7 cellular contexts compared by ENCODE assay signal in the genomic region with DNA sequence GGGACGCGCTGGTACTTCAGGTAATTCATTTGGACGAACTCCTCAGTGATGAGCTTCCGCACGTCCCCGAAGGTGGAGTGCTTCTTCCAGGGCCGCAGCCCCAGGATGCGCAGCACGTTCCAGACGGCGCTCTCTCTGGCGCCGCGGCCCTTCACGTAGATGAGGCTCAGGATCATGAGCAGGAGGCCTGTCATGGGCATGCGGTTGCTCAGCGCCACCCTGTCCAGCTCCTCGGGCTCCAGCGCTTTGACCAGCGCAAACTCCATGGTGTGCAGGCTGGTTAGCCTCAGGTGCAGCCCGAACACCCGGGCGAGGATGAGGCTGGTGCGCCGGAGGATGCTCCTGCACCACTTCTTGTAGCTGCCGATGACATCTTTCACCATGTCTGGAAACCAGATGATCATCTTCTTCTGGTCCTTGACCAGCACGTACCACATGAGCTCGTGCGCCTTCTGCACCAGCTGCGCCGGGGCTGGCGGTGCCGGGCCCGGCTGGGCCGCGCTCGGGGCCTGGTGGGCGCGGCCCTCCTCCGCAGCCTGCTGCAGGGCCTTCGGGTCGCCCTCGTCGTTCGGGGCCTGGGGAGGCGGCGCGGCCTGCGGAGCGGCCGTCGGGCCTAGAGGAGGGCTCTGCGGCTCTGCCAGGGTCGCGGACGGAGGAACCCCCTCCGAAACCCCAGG. TPM values are rescaled to one million over a fixed set of nuclear protein-coding genes. Genes with fewer than 3 reads are reported as not detected.
DNase-seq lines count a peak whose midpoint lies in the region; ATAC-seq and TF ChIP-seq lines count a peak whose summit lies in the region.

No MANE protein-coding gene starts in this region.

- no peak for TF ChIP-seq EP300 in suprapubic skin (IDR thresholded peaks at IDR 0.05)

- H3K36me3 ChIP-seq in NT2/D1 (ENCODE audit: insufficient read depth, insufficient read length, low read length) (peaks cover 8% of the 10 kb centered on the region), lung (ENCODE audit: control insufficient read depth in 2 of 2, insufficient read depth in 2 of 2, low read length in 2 of 2) (no peaks in the 10 kb centered on the region), suprapubic skin (no peaks in the 10 kb centered on the region)
- H3K36me3 ChIP-seq in effector memory CD4-positive, alpha-beta T cell (ENCODE audit: control insufficient read depth, insufficient read depth, low read length), result no peaks in the 10 kb centered on the region

- peak overlapping the region; percentile 87 for H3K9ac ChIP-seq in NT2/D1 (ENCODE audit: insufficient read length, low read depth)

- 37 to 39% methylated on average over 47 to 57 of the region's 57 CpGs for WGBS in lung, 2 donors
- 27% methylated on average over 57 of the region's 57 CpGs for WGBS in suprapubic skin

- H3K4me1 ChIP-seq in NT2/D1 (ENCODE audit: insufficient read depth, insufficient read length) (peaks cover 4% of the 10 kb centered on the region), lung (ENCODE audit: control insufficient read depth in 2 of 2, insufficient read depth in 2 of 2, low read length in 2 of 2) (peaks cover 2% of the 10 kb centered on the region in 2 donors), suprapubic skin (no peaks in the 10 kb centered on the region)
- H3K4me1 ChIP-seq in effector memory CD4-positive, alpha-beta T cell (ENCODE audit: control insufficient read depth, insufficient read depth, low read length, poor library complexity, severe bottlenecking), result no peaks in the 10 kb centered on the region

- peaks cover 1% of the 10 kb centered on the region for H3K27me3 Mint-ChIP-seq in endothelial cell (ENCODE audit: unreplicated experiment)

- H3K4me3 ChIP-seq in NT2/D1 (ENCODE audit: insufficient read length, low read depth), result peak overlapping the region; percentile 79
- H3K4me3 ChIP-seq in lung, result peak overlapping the region; percentile 24
- peak overlapping the region; percentile 52 for H3K4me3 ChIP-seq in suprapubic skin
- H3K4me3 ChIP-seq in effector memory CD4-positive, alpha-beta T cell (ENCODE audit: insufficient read depth, low read depth, low read length, poor library complexity, severe bottlenecking), result no peak overlapping the region

- H3K9me3 ChIP-seq in NT2/D1 (ENCODE audit: insufficient read depth, low read length) (no peaks in the 10 kb centered on the region), lung (ENCODE audit: control insufficient read depth in 2 of 2, insufficient read depth in 1 of 2, low read length in 1 of 2) (peaks cover 0 to 6% of the 10 kb centered on the region in 2 donors), suprapubic skin (no peaks in the 10 kb centered on the region)
- H3K9me3 ChIP-seq in effector memory CD4-positive, alpha-beta T cell (ENCODE audit: control insufficient read depth, low read length), result no peaks in the 10 kb centered on the region

- TF ChIP-seq POLR2A in suprapubic skin (IDR thresholded peaks at IDR 0.05), result no peak

- H3K27ac Mint-ChIP-seq in endothelial cell (ENCODE audit: unreplicated experiment), result no peak overlapping the region

- in situ Hi-C loops in G401 (cut with HindIII; ENCODE audit: low sequenced_read_pairs), result no loop called here

- peaks cover 9% of the 10 kb centered on the region for H3K36me3 Mint-ChIP-seq in endothelial cell (ENCODE audit: low read depth, unreplicated experiment)

- no peak for ATAC-seq in lung (ENCODE audit: insufficient read depth, low FRiP score)

- DNase-seq in NT2/D1 (ENCODE audit: low read depth, low spot score) (no peak), endothelial cell (ENCODE audit: low spot score) (peak; percentile 21), lung (ENCODE audit: low spot score) (no peak), suprapubic skin (ENCODE audit: low spot score in 2 of 2) (no peak), NCI-H2171 treated with DMSO at 0.1 percent for 48 hours (lab: John Stamatoyannopoulos, UW) (no peak), G401 (ENCODE audit: low spot score) (no peak)
- DNase-seq in effector memory CD4-positive, alpha-beta T cell, result no peak

- H3K27me3 ChIP-seq in NT2/D1 (ENCODE audit: insufficient read depth, insufficient read length) (no peaks in the 10 kb centered on the region), lung (ENCODE audit: control insufficient read depth, insufficient read depth) (no peaks in the 10 kb centered on the region), suprapubic skin (peaks cover 7% of the 10 kb centered on the region)
- H3K27me3 ChIP-seq in effector memory CD4-positive, alpha-beta T cell (replicated peaks; ENCODE audit: control insufficient read depth, insufficient read depth, low read length, poor library complexity, severe bottlenecking), result no peaks in the 10 kb centered on the region

- H3K4me1 Mint-ChIP-seq in endothelial cell (ENCODE audit: unreplicated experiment), result no peaks in the 10 kb centered on the region

- peak overlapping the region in 1 of 2 donors; percentile 56 for H3K27ac ChIP-seq in lung (ENCODE audit: low read depth in 1 of 2, low read length in 1 of 2)
- H3K27ac ChIP-seq in suprapubic skin, result no peak overlapping the region
- H3K27ac ChIP-seq in effector memory CD4-positive, alpha-beta T cell (ENCODE audit: insufficient read depth, low read length, poor library complexity, severe bottlenecking), result no peak overlapping the region

- no peak for TF ChIP-seq CTCF in endothelial cell (IDR thresholded peaks at IDR 0.05; ENCODE audit: unreplicated experiment)
- no peak for TF ChIP-seq CTCF in lung (IDR thresholded peaks at IDR 0.05; ENCODE audit: control extremely low read depth, extremely low read depth)
- TF ChIP-seq CTCF in suprapubic skin (IDR thresholded peaks at IDR 0.05), result no peak

- H3K9me3 Mint-ChIP-seq in endothelial cell (ENCODE audit: unreplicated experiment), result peaks cover 9% of the 10 kb centered on the region

- H3K4me3 Mint-ChIP-seq in endothelial cell (ENCODE audit: unreplicated experiment), result peak overlapping the region; percentile 62

RNA-seq across cellular contexts. Expression of gene NDN, which starts 0.5 kb away (rescaled TPM):
- total RNA-seq in endothelial cell (ENCODE audit: unreplicated experiment), result 54.7 TPM
- 100 to 1,000 TPM in 1 of 2 donors, 10 to 100 TPM in 1; 35.4 to 107 TPM for total RNA-seq in lung
- 10 to 100 TPM; 24.5 to 31.1 TPM for polyA plus RNA-seq in lung
- 10 to 100 TPM in 1 of 4 donors, 1 to 10 TPM in 3; 8.2 to 14.8 (median 8.9) TPM for total RNA-seq in suprapubic skin
- total RNA-seq in G401 (2014; rRNA removed; shearing (Covaris generic)), result 1.9 and 2.4 TPM in 2 replicates

RNA-seq across cellular contexts. Expression of gene MAGEL2, which starts 38.9 kb away (rescaled TPM):
- total RNA-seq in endothelial cell (ENCODE audit: unreplicated experiment), result 4.5 TPM
- total RNA-seq in lung, result 1 to 10 TPM in 1 of 2 donors, under 1 TPM in 1; 0.18 to 2.8 TPM
- polyA plus RNA-seq in lung, result under 1 TPM; 0.02 to 0.06 TPM
- total RNA-seq in suprapubic skin, result not detected
- total RNA-seq in G401 (2014; rRNA removed; shearing (Covaris generic)), result not detected in 2 replicates
